Comparison of ENCODE assay signal across 21 cellular contexts in genomic region chr10:108561649-108562048, GRCh38.
DNase-seq lines count a peak whose midpoint lies in the region; ATAC-seq and TF ChIP-seq lines count a peak whose summit lies in the region.
"Had no signal": no experiment of that assay in that cellular context is flagged by ENCODE, and none has a peak within 500 bp of the region (broad histone marks: within the 10 kb centered on the region; RNA-seq: fewer than 3 reads in every experiment).

No MANE protein-coding gene starts in this region.

- H3K79me2 ChIP-seq in smooth muscle cell (ENCODE audit: low read depth): no peaks in the 10 kb centered on the region
- H3K79me2 ChIP-seq: parathyroid adenoma had no signal

- no peaks in the 10 kb centered on the region for H3K27me3 ChIP-seq in smooth muscle cell (ENCODE audit: low read depth)
- H3K27me3 ChIP-seq: tibial artery had no signal

- no peaks in the 10 kb centered on the region for H3K36me3 ChIP-seq in smooth muscle cell (ENCODE audit: low read depth)
- H3K36me3 ChIP-seq: tibial artery had no signal

- H4K20me1 ChIP-seq in smooth muscle cell (ENCODE audit: low read depth): no peaks in the 10 kb centered on the region

- in situ Hi-C loops in astrocyte of the spinal cord (cut with HindIII; ENCODE audit: low sequenced_read_pairs): no loop called here

- H3K4me1 ChIP-seq in smooth muscle cell (ENCODE audit: low read depth): no peaks in the 10 kb centered on the region
- H3K4me1 ChIP-seq: parathyroid adenoma had no signal

- no peaks in the 10 kb centered on the region for H3K9me3 ChIP-seq in smooth muscle cell (replicated peaks; ENCODE audit: low read depth)
- H3K9me3 ChIP-seq: tibial artery had no signal

- H3K27ac ChIP-seq in smooth muscle cell (ENCODE audit: low read depth): no peak overlapping the region
- H3K27ac ChIP-seq: parathyroid adenoma, tibial artery had no signal

- no peak overlapping the region for H3K4me2 ChIP-seq in smooth muscle cell

- ATAC-seq in left lobe of liver (peak; percentile 70), HG03108 (IDR thresholded peaks at IDR 0.05; ENCODE audit: unreplicated experiment) (no peak)
- ATAC-seq: CD8-positive, alpha-beta T cell; natural killer cell treated with Interleukin-12 subunit alpha and Interleukin-12 subunit beta and Interleukin-15 and Interleukin-18, amount 100 ng/mL, for 72 hours had no signal

- H3K9ac ChIP-seq in smooth muscle cell (ENCODE audit: low read depth): no peak overlapping the region
- H3K9ac ChIP-seq: parathyroid adenoma had no signal

- no peak overlapping the region for H3K4me3 ChIP-seq in HFF-Myc (replicated peaks; ENCODE audit: low read depth, low read length)
- H3K4me3 ChIP-seq in astrocyte of the spinal cord (ENCODE audit: low read depth, low read length): no peak overlapping the region
- H3K4me3 ChIP-seq in smooth muscle cell: no peak overlapping the region
- H3K4me3 ChIP-seq: tibial artery had no signal

- DNase-seq in AG20443 (ENCODE audit: low spot score) (peak; percentile 21), HFF-Myc (ENCODE audit: extremely low read depth, low read depth) (peak; percentile 12), astrocyte of the spinal cord (ENCODE audit: low read depth, low spot score) (peak; percentile 58), left lobe of liver (ENCODE audit: low spot score) (no peak), smooth muscle cell (lab: John Stamatoyannopoulos, UW; ENCODE audit: unreplicated experiment) (no peak), NCI-H1105 treated with DMSO at 0.1 percent for 48 hours (lab: John Stamatoyannopoulos, UW) (no peak), SKM-1 treated with dmso at 0.1 percent for 144 hours (lab: John Stamatoyannopoulos, UW; ENCODE audit: unreplicated experiment) (no peak)
- DNase-seq: activated CD4-positive, alpha-beta T cell treated with anti-CD3 and anti-CD28 coated beads for 4 hours; activated naive CD8-positive, alpha-beta T cell treated with anti-CD3 and anti-CD28 coated beads, Interleukin-2, amount 10 ng/mL, durations not matched to agents 7 days and 5 days; CD8-positive, alpha-beta T cell; DMS53; H9; NCI-H2107; NCI-H510A; stimulated activated CD4-positive, alpha-beta T cell treated with anti-CD3 and anti-CD28 coated beads, Interleukin-2, amount 100 ng/mL, for 24 hours; stimulated activated naive CD4-positive, alpha-beta T cell treated with Interleukin-2 at 50 U/mL for 16 hours; SW 1271; tibial artery had no signal

- no peaks in the 10 kb centered on the region for H3F3A ChIP-seq in smooth muscle cell (ENCODE audit: low read depth)

- 25% methylated on average over 1 of the region's 1 CpG for WGBS in smooth muscle cell (ENCODE audit: low lambda C conversion rate)

- no peak overlapping the region for H2AFZ ChIP-seq in smooth muscle cell (ENCODE audit: low read depth)
- H2AFZ ChIP-seq: parathyroid adenoma had no signal

- TF ChIP-seq CTCF in HFF-Myc (IDR thresholded peaks at IDR 0.05; ENCODE audit: low read depth, low read length, missing control alignments) (no peak), astrocyte of the spinal cord (IDR thresholded peaks at IDR 0.05; ENCODE audit: low read depth, low read length) (no peak), smooth muscle cell (IDR thresholded peaks at IDR 0.05; ENCODE audit: borderline replicate concordance, insufficient read depth, poor library complexity, severe bottlenecking) (no peak)

Comparison
In these comparisons a context has a peak if more than half of its experiments do, and no peak if none do; other contexts are left out.
1. DNase-seq: peak in AG20443 (single experiment), HFF-Myc (single experiment) and astrocyte of the spinal cord (single experiment); none in left lobe of liver (single experiment), smooth muscle cell (single experiment), NCI-H1105 treated with DMSO at 0.1 percent for 48 hours (single experiment) and SKM-1 treated with dmso at 0.1 percent for 144 hours (single experiment).